In the genomic region with DNA sequence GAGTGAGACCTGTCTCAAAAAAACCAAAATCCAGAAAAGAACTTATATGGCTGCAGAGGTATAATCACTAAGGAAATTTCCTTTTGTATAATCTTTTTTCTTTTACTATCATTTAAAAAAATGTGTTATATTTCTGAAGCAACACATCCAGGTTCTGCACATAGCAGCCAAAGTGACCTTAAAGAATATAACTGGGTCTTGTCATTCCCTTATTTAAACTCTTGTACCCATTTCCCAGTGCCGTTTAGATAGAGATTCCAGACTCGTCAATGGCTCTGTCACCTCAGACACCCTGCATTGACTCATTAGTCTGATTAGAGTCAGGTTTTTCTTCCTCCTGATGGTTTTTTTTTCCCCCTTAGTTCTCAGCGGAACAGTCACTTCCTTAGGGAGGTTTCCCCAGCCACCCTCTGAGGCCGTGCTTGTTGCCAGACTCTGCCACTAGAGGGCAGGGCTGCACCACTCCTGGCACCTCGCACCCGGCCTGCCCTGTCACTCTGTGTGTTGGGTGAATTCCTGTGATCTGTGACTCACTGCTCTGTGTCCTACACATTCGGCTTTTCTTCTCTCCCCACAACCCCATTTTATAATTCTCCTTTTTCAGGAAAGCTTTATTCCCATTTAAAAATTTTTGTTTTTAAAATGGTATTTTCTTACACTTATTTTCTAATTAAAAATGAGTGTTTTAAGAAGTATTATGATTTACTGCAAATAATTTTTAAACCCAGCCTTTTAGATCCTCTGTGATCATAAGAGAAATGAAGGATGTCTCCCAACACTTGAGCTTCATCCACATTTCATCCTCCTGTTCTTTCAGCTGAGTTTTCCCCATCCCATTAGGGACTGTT, we compare ENCODE assay signal across 1 cellular context.
TF ChIP-seq lines count a peak whose summit lies in the region.

No MANE protein-coding gene starts in this region.

TF ChIP-seq in HepG2, 621 proteins besides CTCF, POLR2A, EP300 and RAD21 (continued from another document):
- TF ChIP-seq, protein P1, sequence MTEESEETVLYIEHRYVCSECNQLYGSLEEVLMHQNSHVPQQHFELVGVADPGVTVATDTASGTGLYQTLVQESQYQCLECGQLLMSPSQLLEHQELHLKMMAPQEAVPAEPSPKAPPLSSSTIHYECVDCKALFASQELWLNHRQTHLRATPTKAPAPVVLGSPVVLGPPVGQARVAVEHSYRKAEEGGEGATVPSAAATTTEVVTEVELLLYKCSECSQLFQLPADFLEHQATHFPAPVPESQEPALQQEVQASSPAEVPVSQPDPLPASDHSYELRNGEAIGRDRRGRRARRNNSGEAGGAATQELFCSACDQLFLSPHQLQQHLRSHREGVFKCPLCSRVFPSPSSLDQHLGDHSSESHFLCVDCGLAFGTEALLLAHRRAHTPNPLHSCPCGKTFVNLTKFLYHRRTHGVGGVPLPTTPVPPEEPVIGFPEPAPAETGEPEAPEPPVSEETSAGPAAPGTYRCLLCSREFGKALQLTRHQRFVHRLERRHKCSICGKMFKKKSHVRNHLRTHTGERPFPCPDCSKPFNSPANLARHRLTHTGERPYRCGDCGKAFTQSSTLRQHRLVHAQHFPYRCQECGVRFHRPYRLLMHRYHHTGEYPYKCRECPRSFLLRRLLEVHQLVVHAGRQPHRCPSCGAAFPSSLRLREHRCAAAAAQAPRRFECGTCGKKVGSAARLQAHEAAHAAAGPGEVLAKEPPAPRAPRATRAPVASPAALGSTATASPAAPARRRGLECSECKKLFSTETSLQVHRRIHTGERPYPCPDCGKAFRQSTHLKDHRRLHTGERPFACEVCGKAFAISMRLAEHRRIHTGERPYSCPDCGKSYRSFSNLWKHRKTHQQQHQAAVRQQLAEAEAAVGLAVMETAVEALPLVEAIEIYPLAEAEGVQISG (CRISPR knock-in tag; IDR thresholded peaks at IDR 0.05), result no peak
- TF ChIP-seq ZNF3 (CRISPR knock-in tag; IDR thresholded peaks at IDR 0.05) (peak; percentile 90), FOXO4 (CRISPR knock-in tag; conservative IDR thresholded peaks at IDR 0.05) (no peak), GMEB2 (CRISPR knock-in tag; IDR thresholded peaks at IDR 0.05; ENCODE audit: low read depth) (no peak), STAG1 (CRISPR knock-in tag; IDR thresholded peaks at IDR 0.05) (peak; percentile 95), BHLHE40 (IDR thresholded peaks at IDR 0.05; ENCODE audit: low read length) (peak; percentile 38; the same call in 1 of the 2 replicates), KDM1A (CRISPR knock-in tag; IDR thresholded peaks at IDR 0.05) (no peak), FOXA1 (IDR thresholded peaks at IDR 0.05) (no peak), FOXA1 (CRISPR knock-in tag; IDR thresholded peaks at IDR 0.05) (0 out of 2 replicates have a peak, but pooled peaks have one; percentile 11), TEAD3 (CRISPR knock-in tag; optimal IDR thresholded peaks at IDR 0.05; ENCODE audit: borderline replicate concordance) (peak; percentile 72), MIER3 (CRISPR knock-in tag; IDR thresholded peaks at IDR 0.05; ENCODE audit: borderline replicate concordance) (0 out of 2 replicates have a peak, but pooled peaks have one; percentile 50), ZNF687 (CRISPR knock-in tag; IDR thresholded peaks at IDR 0.05) (peak; percentile 50), FOXK1 (CRISPR knock-in tag; IDR thresholded peaks at IDR 0.05; ENCODE audit: borderline replicate concordance, low read depth) (peak; percentile 53; the same call in 1 of the 2 replicates), SMC3 (IDR thresholded peaks at IDR 0.05; ENCODE audit: low read length) (peak; percentile 62), ZNF496 (CRISPR knock-in tag; IDR thresholded peaks at IDR 0.05; ENCODE audit: insufficient replicate concordance) (no peak), CBX5 (CRISPR knock-in tag; IDR thresholded peaks at IDR 0.05; ENCODE audit: borderline replicate concordance) (peak; percentile 28; the same call in 1 of the 2 replicates), ARHGAP35 (CRISPR knock-in tag; IDR thresholded peaks at IDR 0.05; ENCODE audit: borderline replicate concordance) (no peak), HNF4A (CRISPR knock-in tag; IDR thresholded peaks at IDR 0.05) (no peak), HNRNPUL1 (IDR thresholded peaks at IDR 0.05; ENCODE audit: low read depth, low read length) (no peak)
- TF ChIP-seq, protein P2, sequence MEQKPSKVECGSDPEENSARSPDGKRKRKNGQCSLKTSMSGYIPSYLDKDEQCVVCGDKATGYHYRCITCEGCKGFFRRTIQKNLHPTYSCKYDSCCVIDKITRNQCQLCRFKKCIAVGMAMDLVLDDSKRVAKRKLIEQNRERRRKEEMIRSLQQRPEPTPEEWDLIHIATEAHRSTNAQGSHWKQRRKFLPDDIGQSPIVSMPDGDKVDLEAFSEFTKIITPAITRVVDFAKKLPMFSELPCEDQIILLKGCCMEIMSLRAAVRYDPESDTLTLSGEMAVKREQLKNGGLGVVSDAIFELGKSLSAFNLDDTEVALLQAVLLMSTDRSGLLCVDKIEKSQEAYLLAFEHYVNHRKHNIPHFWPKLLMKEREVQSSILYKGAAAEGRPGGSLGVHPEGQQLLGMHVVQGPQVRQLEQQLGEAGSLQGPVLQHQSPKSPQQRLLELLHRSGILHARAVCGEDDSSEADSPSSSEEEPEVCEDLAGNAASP (CRISPR knock-in tag; IDR thresholded peaks at IDR 0.05; ENCODE audit: borderline replicate concordance), result peak; percentile 46; the same call in 1 of the 2 replicates
- TF ChIP-seq, protein P3, sequence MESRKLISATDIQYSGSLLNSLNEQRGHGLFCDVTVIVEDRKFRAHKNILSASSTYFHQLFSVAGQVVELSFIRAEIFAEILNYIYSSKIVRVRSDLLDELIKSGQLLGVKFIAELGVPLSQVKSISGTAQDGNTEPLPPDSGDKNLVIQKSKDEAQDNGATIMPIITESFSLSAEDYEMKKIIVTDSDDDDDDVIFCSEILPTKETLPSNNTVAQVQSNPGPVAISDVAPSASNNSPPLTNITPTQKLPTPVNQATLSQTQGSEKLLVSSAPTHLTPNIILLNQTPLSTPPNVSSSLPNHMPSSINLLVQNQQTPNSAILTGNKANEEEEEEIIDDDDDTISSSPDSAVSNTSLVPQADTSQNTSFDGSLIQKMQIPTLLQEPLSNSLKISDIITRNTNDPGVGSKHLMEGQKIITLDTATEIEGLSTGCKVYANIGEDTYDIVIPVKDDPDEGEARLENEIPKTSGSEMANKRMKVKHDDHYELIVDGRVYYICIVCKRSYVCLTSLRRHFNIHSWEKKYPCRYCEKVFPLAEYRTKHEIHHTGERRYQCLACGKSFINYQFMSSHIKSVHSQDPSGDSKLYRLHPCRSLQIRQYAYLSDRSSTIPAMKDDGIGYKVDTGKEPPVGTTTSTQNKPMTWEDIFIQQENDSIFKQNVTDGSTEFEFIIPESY (CRISPR knock-in tag; IDR thresholded peaks at IDR 0.05), result peak; percentile 67
- TF ChIP-seq, protein P4, sequence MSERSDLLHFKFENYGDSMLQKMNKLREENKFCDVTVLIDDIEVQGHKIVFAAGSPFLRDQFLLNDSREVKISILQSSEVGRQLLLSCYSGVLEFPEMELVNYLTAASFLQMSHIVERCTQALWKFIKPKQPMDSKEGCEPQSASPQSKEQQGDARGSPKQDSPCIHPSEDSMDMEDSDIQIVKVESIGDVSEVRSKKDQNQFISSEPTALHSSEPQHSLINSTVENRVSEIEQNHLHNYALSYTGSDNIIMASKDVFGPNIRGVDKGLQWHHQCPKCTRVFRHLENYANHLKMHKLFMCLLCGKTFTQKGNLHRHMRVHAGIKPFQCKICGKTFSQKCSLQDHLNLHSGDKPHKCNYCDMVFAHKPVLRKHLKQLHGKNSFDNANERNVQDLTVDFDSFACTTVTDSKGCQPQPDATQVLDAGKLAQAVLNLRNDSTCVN (CRISPR knock-in tag; IDR thresholded peaks at IDR 0.05; ENCODE audit: borderline replicate concordance), result no peak
- TF ChIP-seq, protein P5, sequence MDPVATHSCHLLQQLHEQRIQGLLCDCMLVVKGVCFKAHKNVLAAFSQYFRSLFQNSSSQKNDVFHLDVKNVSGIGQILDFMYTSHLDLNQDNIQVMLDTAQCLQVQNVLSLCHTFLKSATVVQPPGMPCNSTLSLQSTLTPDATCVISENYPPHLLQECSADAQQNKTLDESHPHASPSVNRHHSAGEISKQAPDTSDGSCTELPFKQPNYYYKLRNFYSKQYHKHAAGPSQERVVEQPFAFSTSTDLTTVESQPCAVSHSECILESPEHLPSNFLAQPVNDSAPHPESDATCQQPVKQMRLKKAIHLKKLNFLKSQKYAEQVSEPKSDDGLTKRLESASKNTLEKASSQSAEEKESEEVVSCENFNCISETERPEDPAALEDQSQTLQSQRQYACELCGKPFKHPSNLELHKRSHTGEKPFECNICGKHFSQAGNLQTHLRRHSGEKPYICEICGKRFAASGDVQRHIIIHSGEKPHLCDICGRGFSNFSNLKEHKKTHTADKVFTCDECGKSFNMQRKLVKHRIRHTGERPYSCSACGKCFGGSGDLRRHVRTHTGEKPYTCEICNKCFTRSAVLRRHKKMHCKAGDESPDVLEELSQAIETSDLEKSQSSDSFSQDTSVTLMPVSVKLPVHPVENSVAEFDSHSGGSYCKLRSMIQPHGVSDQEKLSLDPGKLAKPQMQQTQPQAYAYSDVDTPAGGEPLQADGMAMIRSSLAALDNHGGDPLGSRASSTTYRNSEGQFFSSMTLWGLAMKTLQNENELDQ (CRISPR knock-in tag; IDR thresholded peaks at IDR 0.05; ENCODE audit: borderline replicate concordance), result peak; percentile 34; the same call in 1 of the 2 replicates
